2 cellular contexts compared by ENCODE assay signal in genomic region chr2:53708988-53709387, GRCh38.
TF ChIP-seq lines count a peak whose summit lies in the region.

No MANE protein-coding gene starts in this region.

TF ChIP-seq in GM23338, 12 proteins besides CTCF, POLR2A, EP300 and RAD21 (continued from another document):
- TF ChIP-seq REST (IDR thresholded peaks at IDR 0.05; ENCODE audit: unreplicated experiment) = no peak
- no peak for TF ChIP-seq NANOG (IDR thresholded peaks at IDR 0.05; ENCODE audit: borderline replicate concordance)
- no peak for TF ChIP-seq JUNB (IDR thresholded peaks at IDR 0.05; ENCODE audit: unreplicated experiment)
- no peak for TF ChIP-seq ZNF462 (CRISPR knock-in tag; IDR thresholded peaks at IDR 0.05)
- TF ChIP-seq EZH2 (IDR thresholded peaks at IDR 0.05; ENCODE audit: low read depth, unreplicated experiment) = no peak
- TF ChIP-seq STAT1 (IDR thresholded peaks at IDR 0.05; ENCODE audit: unreplicated experiment) = no peak
- no peak for TF ChIP-seq EZH2phosphoT487 (IDR thresholded peaks at IDR 0.05; ENCODE audit: unreplicated experiment)
- TF ChIP-seq ZNF114 (CRISPR knock-in tag; IDR thresholded peaks at IDR 0.05) = no peak

TF ChIP-seq in WTC11, 78 proteins besides CTCF, POLR2A, EP300 and RAD21 (continued from another document):
- TF ChIP-seq ATF6 (CRISPR knock-in tag; IDR thresholded peaks at IDR 0.05) (no peak), FOXJ3 (CRISPR knock-in tag; IDR thresholded peaks at IDR 0.05; ENCODE audit: borderline replicate concordance) (no peak), ZNF219 (CRISPR knock-in tag; IDR thresholded peaks at IDR 0.05; ENCODE audit: borderline replicate concordance) (no peak), FOXP1 (CRISPR knock-in tag; IDR thresholded peaks at IDR 0.05; ENCODE audit: borderline replicate concordance) (no peak)
